In genomic region chr12:50504798-50505385, GRCh38 we compare ENCODE assay signal across 8 cellular contexts. TPM values are rescaled to one million over a fixed set of nuclear protein-coding genes. Genes with fewer than 3 reads are reported as not detected.
DNase-seq lines count a peak whose midpoint lies in the region; ATAC-seq and TF ChIP-seq lines count a peak whose summit lies in the region.

Gene DIP2B, plus strand, starts transcription at chr12:50504985. Its CDS starts 156 bp downstream, at chr12:50505141.

- POLR2A ChIA-PET in activated CD4-positive, alpha-beta memory T cell treated with anti-CD3 and anti-CD28 coated beads for 36 hours (lab: Charles Lee) = interaction anchor here (0.6 to 1.9 kb wide), 9 partner anchors 13 to 266 kb away, joined by 3 to 8 read pairs (median 5); no protein-coding TSS in a partner anchor

- peaks cover 3% of the 10 kb centered on the region for H3K36me3 Mint-ChIP-seq in activated CD4-positive, alpha-beta memory T cell treated with anti-CD3 and anti-CD28 coated beads for 36 hours

- peaks cover 42% of the 10 kb centered on the region for H3K4me1 Mint-ChIP-seq in activated CD4-positive, alpha-beta memory T cell treated with anti-CD3 and anti-CD28 coated beads for 36 hours (ENCODE audit: low read depth)

- H3K27me3 Mint-ChIP-seq in activated CD4-positive, alpha-beta memory T cell treated with anti-CD3 and anti-CD28 coated beads for 36 hours = no peaks in the 10 kb centered on the region

- DNase-seq in CD1c-positive myeloid dendritic cell (ENCODE audit: extremely low spot score) (peak; percentile 95), NCI-H774 (lab: John Stamatoyannopoulos, UW) (peak; percentile 88), dorsolateral prefrontal cortex (peak; percentile 92 to 96 (median 94)), right lobe of liver (peak; percentile 96 to 97 (median 96))
- DNase-seq in activated CD4-positive, alpha-beta memory T cell treated with anti-CD3 and anti-CD28 coated beads for 36 hours = peak; percentile 96
- DNase-seq in stimulated activated CD4-positive, alpha-beta T cell treated with anti-CD3 and anti-CD28 coated beads, Interleukin-4, amount 100 ng/mL, for 24 hours = peak; percentile 98

- peak within 1 kb of the TSS; percentile 93 for H3K27ac Mint-ChIP-seq in activated CD4-positive, alpha-beta memory T cell treated with anti-CD3 and anti-CD28 coated beads for 36 hours

- CTCF ChIA-PET in activated CD4-positive, alpha-beta memory T cell treated with anti-CD3 and anti-CD28 coated beads for 36 hours (lab: Charles Lee) = interaction anchor here (0.6 to 8.5 kb wide), 36 partner anchors 10 to 302 kb away, joined by 3 to 147 read pairs (median 4); no protein-coding TSS in a partner anchor

- H3K4me3 ChIP-seq in dorsolateral prefrontal cortex (peak within 1 kb of the TSS; percentile 65 to 97 (median 90)), right lobe of liver (peak within 1 kb of the TSS; percentile 73 to 85 (median 79))

- TF ChIP-seq CTCF in dorsolateral prefrontal cortex (IDR thresholded peaks at IDR 0.05 in 54 of 56, conservative IDR thresholded peaks at IDR 0.05 in 2 of 56; ENCODE audit: low read depth in 1 of 56, partially characterized antibody in 56 of 56) = peak; percentile 26 to 99 (median 97)
- peak; percentile 88 to 97 (median 92) for TF ChIP-seq CTCF in right lobe of liver (IDR thresholded peaks at IDR 0.05)

- no peaks in the 10 kb centered on the region for H3K36me3 ChIP-seq in right lobe of liver

- intact Hi-C loops in activated CD4-positive, alpha-beta memory T cell treated with anti-CD3 and anti-CD28 coated beads for 36 hours (cut with micrococcal nuclease) = loop anchor here (1.0 to 10.0 kb wide), 6 partner anchors 27 to 520 kb away; partner anchors contain the start of gene SLC11A2
- intact Hi-C loops in dorsolateral prefrontal cortex (cut with DNase I) = loop anchor here (2.0 to 10.0 kb wide), 7 partner anchors 67 to 260 kb away; partner anchors contain the start of gene ATF1 (in 1 of the 2)
- intact Hi-C loops in right lobe of liver (cut with DNase I) = loop anchor here in 1 of 2 donors (10.0 kb wide), 2 partner anchors 130 to 210 kb away; no protein-coding TSS in a partner anchor

- H3K27me3 ChIP-seq in dorsolateral prefrontal cortex (no peaks in the 10 kb centered on the region), right lobe of liver (no peaks in the 10 kb centered on the region)

- no peaks in the 10 kb centered on the region for H3K9me3 Mint-ChIP-seq in activated CD4-positive, alpha-beta memory T cell treated with anti-CD3 and anti-CD28 coated beads for 36 hours

- ATAC-seq in GM19395 (IDR thresholded peaks at IDR 0.05; ENCODE audit: unreplicated experiment) = peak; percentile 70
- ATAC-seq in HG03571 (IDR thresholded peaks at IDR 0.05; ENCODE audit: unreplicated experiment) = peak; percentile 71
- peak; percentile 87 to 96 (median 94) for ATAC-seq in right lobe of liver

- H3K4me1 ChIP-seq in right lobe of liver = peaks cover 0 to 41% (median 15%) of the 10 kb centered on the region in 4 donors

- no peaks in the 10 kb centered on the region for H3K9me3 ChIP-seq in right lobe of liver

- WGBS in right lobe of liver (ENCODE audit: insufficient coverage, low coverage, low lambda C conversion rate, missing lambda C conversion rate) = 2% methylated on average over 20 of the region's 68 CpGs

- peak within 1 kb of the TSS; percentile 99 for H3K4me3 Mint-ChIP-seq in activated CD4-positive, alpha-beta memory T cell treated with anti-CD3 and anti-CD28 coated beads for 36 hours

- TF ChIP-seq POLR2A in right lobe of liver (IDR thresholded peaks at IDR 0.05) = peak; percentile 81

- H3K27ac ChIP-seq in dorsolateral prefrontal cortex = peak within 1 kb of the TSS; percentile 89 to 100 (median 99)
- peak within 1 kb of the TSS; percentile 91 to 95 (median 95) for H3K27ac ChIP-seq in right lobe of liver

RNA-seq across cellular contexts. Expression of gene DIP2B, which starts in this region (rescaled TPM):
- 10 to 100 TPM; 23.3 to 23.7 TPM for total RNA-seq in activated CD4-positive, alpha-beta memory T cell treated with anti-CD3 and anti-CD28 coated beads for 36 hours
- total RNA-seq in dorsolateral prefrontal cortex (100 to 1,000 TPM in 28 of 120 experiments, 10 to 100 TPM in 92; 46.7 to 192 (median 81.6) TPM), right lobe of liver (10 to 100 TPM; 11.1 to 24.0 (median 14.8) TPM)

Comparison
In these comparisons a context has a peak if more than half of its experiments do, and no peak if none do; other contexts are left out.
1. Peak in every context shown above with its lines: DNase-seq, ATAC-seq, H3K4me3 ChIP-seq and H3K27ac ChIP-seq.